Comparison of ENCODE assay signal across 28 cellular contexts in the genomic region with DNA sequence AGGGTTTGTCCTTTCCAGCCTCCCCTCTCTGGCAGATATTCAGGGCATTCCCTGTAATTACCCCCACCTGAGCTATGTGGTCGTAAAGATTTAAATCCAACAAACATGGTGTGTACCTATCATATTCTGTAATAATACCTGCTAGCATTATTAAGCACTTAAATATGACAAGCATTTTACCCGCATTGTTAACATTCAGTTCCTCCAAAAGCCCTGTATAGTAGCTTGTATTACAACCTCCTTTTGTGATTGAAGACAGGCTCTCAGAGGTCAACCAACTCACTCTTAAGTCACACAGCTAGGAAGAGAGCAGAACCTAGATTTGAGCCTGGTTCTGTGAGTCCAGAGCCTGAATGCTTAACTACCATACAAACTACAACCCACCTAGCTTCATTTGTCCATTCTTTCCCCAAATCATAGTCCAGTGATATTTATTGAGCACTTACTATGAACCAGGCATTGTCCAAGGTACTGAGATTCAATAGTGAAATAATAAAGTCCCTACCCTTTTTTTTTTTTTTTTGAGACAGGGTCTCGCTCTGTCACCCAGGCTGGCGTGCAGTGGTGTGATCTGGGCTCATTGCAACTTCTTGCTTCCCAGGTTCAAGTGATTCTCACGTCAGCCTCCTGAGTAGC.
"Had no signal": no experiment of that assay in that cellular context is flagged by ENCODE, and none has a peak within 500 bp of the region (broad histone marks: within the 10 kb centered on the region; RNA-seq: fewer than 3 reads in every experiment).

No MANE protein-coding gene starts in this region.

- H3K27me3 ChIP-seq: adrenal gland, cardiac muscle cell, heart left ventricle, neural progenitor cell, spleen, testis, uterus had no signal

- H2AFZ ChIP-seq: neural progenitor cell had no signal

- DNase-seq: activated CD4-positive, alpha-beta T cell treated with anti-CD3 and anti-CD28 coated beads for 4 hours; activated CD4-positive, alpha-beta T cell treated with anti-CD3 and anti-CD28 coated beads, Interleukin-2, amount 50 U/mL, for 48 hours; activated CD8-positive, alpha-beta memory T cell treated with anti-CD3 and anti-CD28 coated beads for 24 hours; activated effector memory CD4-positive, alpha-beta T cell treated with anti-CD3 and anti-CD28 coated beads, Interleukin-2, amount 50 U/mL, for 16 hours; activated naive CD4-positive, alpha-beta T cell treated with anti-CD3 and anti-CD28 coated beads for 36 hours; activated naive CD8-positive, alpha-beta T cell treated with anti-CD3 and anti-CD28 coated beads for 36 hours; adrenal gland; aorta; cortex of kidney; effector memory CD8-positive, alpha-beta T cell; foreskin fibroblast; heart left ventricle; hypothalamus; immature natural killer cell; lower lobe of right lung; mesendoderm; natural killer cell; occipital lobe; right cardiac atrium; stimulated activated CD4-positive, alpha-beta T cell treated with anti-CD3 and anti-CD28 coated beads, Interleukin-2, amount 100 ng/mL, for 48 hours; stimulated activated naive CD8-positive, alpha-beta T cell treated with anti-CD3 and anti-CD28 coated beads, Interleukin-15, Interleukin-2, amounts not matched to agents 100 U/mL and 50 U/mL, for 24 hours; T-helper 1 cell; testis; uterus had no signal

- H3K4me2 ChIP-seq: neural progenitor cell had no signal

- H3K36me3 ChIP-seq: adrenal gland, cardiac muscle cell, heart left ventricle, lower lobe of right lung, neural progenitor cell, spleen, uterus had no signal

- H3K4me1 ChIP-seq: adrenal gland, heart left ventricle, neural progenitor cell, spleen, testis, uterus had no signal

- H3K27ac ChIP-seq: adrenal gland, cardiac muscle cell, heart left ventricle, lower lobe of right lung, neural progenitor cell, spleen, testis, uterus, VCaP had no signal

- H3K9me3 ChIP-seq: adrenal gland, heart left ventricle, lower lobe of right lung, spleen, testis, uterus had no signal

- H3K4me3 ChIP-seq: adrenal gland, cardiac muscle cell, heart left ventricle, lower lobe of right lung, neural progenitor cell, spleen, testis, uterus had no signal
